Comparison of ENCODE assay signal across 1 cellular context in the genomic region with DNA sequence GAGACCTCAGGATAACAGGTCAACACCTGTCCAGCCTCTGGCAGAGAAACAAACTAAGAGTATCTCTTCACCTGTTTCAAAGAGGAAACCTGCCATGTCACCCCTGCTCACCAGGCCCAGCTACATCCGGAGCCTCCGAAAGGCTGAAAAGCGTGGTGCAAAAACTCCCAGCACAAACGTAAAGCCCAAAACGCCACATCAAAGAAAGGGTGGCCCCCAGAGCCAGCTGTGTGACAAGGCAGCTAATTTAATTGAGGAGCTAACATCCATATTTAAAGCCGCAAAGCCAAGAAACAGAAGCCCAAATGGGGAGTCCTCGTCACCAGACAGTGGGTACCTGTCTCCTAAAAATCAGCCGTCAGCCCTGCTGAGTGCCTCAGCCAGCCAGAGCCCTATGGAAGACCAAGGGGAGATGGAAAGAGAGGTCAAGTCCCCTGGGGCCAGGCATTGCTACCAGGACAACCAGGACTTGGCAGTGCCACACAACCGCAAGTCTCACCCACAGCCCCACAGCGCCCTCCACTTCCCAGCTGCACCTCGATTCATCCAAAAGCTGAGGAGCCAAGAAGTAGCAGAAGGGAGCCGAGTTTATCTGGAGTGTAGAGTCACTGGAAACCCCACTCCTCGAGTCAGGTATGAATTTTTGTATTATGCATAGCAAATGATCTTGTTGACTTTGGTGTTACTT.
TF ChIP-seq lines count a peak whose summit lies in the region.

No MANE protein-coding gene starts in this region.

TF ChIP-seq in HepG2, 621 proteins besides CTCF, POLR2A, EP300 and RAD21 (continued from another document):
- TF ChIP-seq, protein P1, sequence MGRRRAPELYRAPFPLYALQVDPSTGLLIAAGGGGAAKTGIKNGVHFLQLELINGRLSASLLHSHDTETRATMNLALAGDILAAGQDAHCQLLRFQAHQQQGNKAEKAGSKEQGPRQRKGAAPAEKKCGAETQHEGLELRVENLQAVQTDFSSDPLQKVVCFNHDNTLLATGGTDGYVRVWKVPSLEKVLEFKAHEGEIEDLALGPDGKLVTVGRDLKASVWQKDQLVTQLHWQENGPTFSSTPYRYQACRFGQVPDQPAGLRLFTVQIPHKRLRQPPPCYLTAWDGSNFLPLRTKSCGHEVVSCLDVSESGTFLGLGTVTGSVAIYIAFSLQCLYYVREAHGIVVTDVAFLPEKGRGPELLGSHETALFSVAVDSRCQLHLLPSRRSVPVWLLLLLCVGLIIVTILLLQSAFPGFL (CRISPR knock-in tag; IDR thresholded peaks at IDR 0.05): no peak
- TF ChIP-seq TOPORS (CRISPR knock-in tag; IDR thresholded peaks at IDR 0.05) (no peak), ZNF234 (CRISPR knock-in tag; conservative IDR thresholded peaks at IDR 0.05) (no peak), ARNT2 (CRISPR knock-in tag; IDR thresholded peaks at IDR 0.05; ENCODE audit: low read depth) (no peak), NAIF1 (CRISPR knock-in tag; IDR thresholded peaks at IDR 0.05; ENCODE audit: borderline replicate concordance) (no peak), NFYC (CRISPR knock-in tag; IDR thresholded peaks at IDR 0.05) (no peak), ZNF30 (CRISPR knock-in tag; IDR thresholded peaks at IDR 0.05) (no peak), ZKSCAN8 (CRISPR knock-in tag; IDR thresholded peaks at IDR 0.05; ENCODE audit: borderline replicate concordance) (no peak), NR1H2 (CRISPR knock-in tag; IDR thresholded peaks at IDR 0.05; ENCODE audit: borderline replicate concordance, low read depth) (no peak), MBD4 (IDR thresholded peaks at IDR 0.05; ENCODE audit: borderline replicate concordance, low read length) (no peak), NFATC3 (CRISPR knock-in tag; IDR thresholded peaks at IDR 0.05) (no peak), ZNF549 (CRISPR knock-in tag; IDR thresholded peaks at IDR 0.05) (no peak), ZNF816 (CRISPR knock-in tag; IDR thresholded peaks at IDR 0.05; ENCODE audit: borderline replicate concordance) (no peak), TEAD3 (CRISPR knock-in tag; optimal IDR thresholded peaks at IDR 0.05; ENCODE audit: borderline replicate concordance) (no peak)
- TF ChIP-seq, protein P2, sequence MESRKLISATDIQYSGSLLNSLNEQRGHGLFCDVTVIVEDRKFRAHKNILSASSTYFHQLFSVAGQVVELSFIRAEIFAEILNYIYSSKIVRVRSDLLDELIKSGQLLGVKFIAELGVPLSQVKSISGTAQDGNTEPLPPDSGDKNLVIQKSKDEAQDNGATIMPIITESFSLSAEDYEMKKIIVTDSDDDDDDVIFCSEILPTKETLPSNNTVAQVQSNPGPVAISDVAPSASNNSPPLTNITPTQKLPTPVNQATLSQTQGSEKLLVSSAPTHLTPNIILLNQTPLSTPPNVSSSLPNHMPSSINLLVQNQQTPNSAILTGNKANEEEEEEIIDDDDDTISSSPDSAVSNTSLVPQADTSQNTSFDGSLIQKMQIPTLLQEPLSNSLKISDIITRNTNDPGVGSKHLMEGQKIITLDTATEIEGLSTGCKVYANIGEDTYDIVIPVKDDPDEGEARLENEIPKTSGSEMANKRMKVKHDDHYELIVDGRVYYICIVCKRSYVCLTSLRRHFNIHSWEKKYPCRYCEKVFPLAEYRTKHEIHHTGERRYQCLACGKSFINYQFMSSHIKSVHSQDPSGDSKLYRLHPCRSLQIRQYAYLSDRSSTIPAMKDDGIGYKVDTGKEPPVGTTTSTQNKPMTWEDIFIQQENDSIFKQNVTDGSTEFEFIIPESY (CRISPR knock-in tag; IDR thresholded peaks at IDR 0.05): no peak
- TF ChIP-seq, protein P3, sequence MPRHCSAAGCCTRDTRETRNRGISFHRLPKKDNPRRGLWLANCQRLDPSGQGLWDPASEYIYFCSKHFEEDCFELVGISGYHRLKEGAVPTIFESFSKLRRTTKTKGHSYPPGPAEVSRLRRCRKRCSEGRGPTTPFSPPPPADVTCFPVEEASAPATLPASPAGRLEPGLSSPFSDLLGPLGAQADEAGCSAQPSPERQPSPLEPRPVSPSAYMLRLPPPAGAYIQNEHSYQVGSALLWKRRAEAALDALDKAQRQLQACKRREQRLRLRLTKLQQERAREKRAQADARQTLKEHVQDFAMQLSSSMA (CRISPR knock-in tag; IDR thresholded peaks at IDR 0.05): no peak
- TF ChIP-seq, protein P4, sequence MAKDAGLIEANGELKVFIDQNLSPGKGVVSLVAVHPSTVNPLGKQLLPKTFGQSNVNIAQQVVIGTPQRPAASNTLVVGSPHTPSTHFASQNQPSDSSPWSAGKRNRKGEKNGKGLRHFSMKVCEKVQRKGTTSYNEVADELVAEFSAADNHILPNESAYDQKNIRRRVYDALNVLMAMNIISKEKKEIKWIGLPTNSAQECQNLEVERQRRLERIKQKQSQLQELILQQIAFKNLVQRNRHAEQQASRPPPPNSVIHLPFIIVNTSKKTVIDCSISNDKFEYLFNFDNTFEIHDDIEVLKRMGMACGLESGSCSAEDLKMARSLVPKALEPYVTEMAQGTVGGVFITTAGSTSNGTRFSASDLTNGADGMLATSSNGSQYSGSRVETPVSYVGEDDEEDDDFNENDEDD (CRISPR knock-in tag; IDR thresholded peaks at IDR 0.05; ENCODE audit: borderline replicate concordance): no peak
